ENCODE assay signal across 8 cellular contexts in the genomic region with DNA sequence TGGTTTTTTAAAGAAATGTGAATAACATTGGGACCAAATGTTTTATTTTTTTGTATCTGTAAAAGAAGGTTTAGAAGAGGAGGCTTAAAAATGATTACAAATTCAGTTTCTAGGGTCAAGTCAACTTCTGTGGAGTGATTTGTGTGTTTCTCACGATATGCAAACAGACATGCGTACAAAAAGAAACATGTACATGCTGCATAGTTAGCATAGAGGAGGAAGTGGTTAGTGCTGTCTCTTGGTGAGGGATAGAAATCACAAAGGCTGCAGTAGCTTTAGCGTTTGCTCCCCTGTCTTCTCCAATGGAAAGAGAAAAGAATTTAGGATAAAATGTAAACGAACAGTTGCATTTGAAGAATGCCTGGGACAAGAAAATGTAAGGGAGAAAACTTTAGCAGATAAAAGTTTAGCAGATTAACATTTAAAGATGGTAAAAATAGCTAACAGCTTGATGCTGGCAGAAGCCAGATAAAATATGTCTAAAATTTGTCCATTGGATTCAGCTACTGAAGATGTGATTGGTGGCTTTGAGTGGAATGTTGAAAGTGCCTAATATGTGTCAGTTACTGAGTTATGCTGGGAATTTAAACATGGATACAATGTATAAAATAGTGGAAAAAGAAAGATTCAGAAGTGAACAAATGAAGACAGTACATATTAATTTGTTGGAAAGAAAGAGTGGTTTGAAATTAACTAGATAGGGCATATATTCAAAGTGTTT. TPM values are rescaled to one million over a fixed set of nuclear protein-coding genes. Genes with fewer than 3 reads are reported as not detected.
DNase-seq lines count a peak whose midpoint lies in the region; ATAC-seq, FAIRE-seq and TF ChIP-seq lines count a peak whose summit lies in the region.

No MANE protein-coding gene starts in this region.

- H3K27ac ChIP-seq in CD4-positive, alpha-beta memory T cell (ENCODE audit: low read depth, low read length): no peak overlapping the region
- H3K27ac ChIP-seq in IMR-90 (ENCODE audit: insufficient read depth, low read length): no peak overlapping the region
- no peak overlapping the region for H3K27ac ChIP-seq in endodermal cell (ENCODE audit: low read depth, low read length)

- no peak for FAIRE-seq in frontal cortex (lab: Jason Lieb, UNC)

- TF ChIP-seq POLR2A in IMR-90 (IDR thresholded peaks at IDR 0.05; ENCODE audit: low read depth, low read length): no peak

- no peaks in the 10 kb centered on the region for H3K27me3 ChIP-seq in CD4-positive, alpha-beta memory T cell (ENCODE audit: insufficient read depth, low read length)
- no peaks in the 10 kb centered on the region for H3K27me3 ChIP-seq in IMR-90 (ENCODE audit: control insufficient read depth, insufficient read depth, low read length)
- no peaks in the 10 kb centered on the region for H3K27me3 ChIP-seq in endodermal cell (ENCODE audit: control insufficient read depth, insufficient read depth, low read length, poor library complexity, severe bottlenecking)

- DNase-seq in CD4-positive, alpha-beta memory T cell: peak in 4 of 5 donors; percentile 33 to 42 (median 37)
- peak; percentile 56 for DNase-seq in IMR-90
- peak; percentile 31 for DNase-seq in central memory CD4-positive, alpha-beta T cell
- no peak for DNase-seq in endodermal cell
- no peak for DNase-seq in NCI-H748 treated with DMSO at 0.1 percent for 48 hours (lab: John Stamatoyannopoulos, UW)
- no peak for DNase-seq in NCI-H2196 treated with DMSO at 0.1 percent for 48 hours (lab: John Stamatoyannopoulos, UW; ENCODE audit: unreplicated experiment)
- DNase-seq in frontal cortex (ENCODE audit: low spot score in 2 of 2): no peak

- H2AFZ ChIP-seq in IMR-90 (replicated peaks; ENCODE audit: low read length, poor library complexity): no peak overlapping the region

- H4K91ac ChIP-seq in IMR-90 (ENCODE audit: insufficient read depth, low read depth, low read length): no peak overlapping the region

- H3K4me3 Mint-ChIP-seq in CD4-positive, alpha-beta memory T cell: peak overlapping the region; percentile 32 to 88 (median 80)
- no peak overlapping the region for H3K4me3 Mint-ChIP-seq in endodermal cell

- peak overlapping the region; percentile 49; the same call in 1 of the 2 replicates for H3K23ac ChIP-seq in IMR-90 (ENCODE audit: low read depth, low read length)

- intact Hi-C loops in CD4-positive, alpha-beta memory T cell (cut with micrococcal nuclease): loop anchor here (1.0 kb wide), 1 partner anchor 45 kb away; a partner anchor contains a TSS
- intact Hi-C loops in IMR-90 (cut with micrococcal nuclease): loop anchor here (5.0 kb wide), 2 partner anchors 39 to 139 kb away; no protein-coding TSS in a partner anchor

- 0% methylated on average over 2 of the region's 4 CpGs; no CpG with 5 or more reads in 1 of the 2 experiments for WGBS in IMR-90 (ENCODE audit: extremely low coverage in 2 of 2, insufficient read length in 1 of 2), 2 experiments
- WGBS in endodermal cell (ENCODE audit: insufficient coverage in 1 of 2, insufficient read length in 1 of 2), 2 experiments: 90 to 94% methylated on average over 4 of the region's 4 CpGs

- H3K4me2 ChIP-seq in IMR-90 (ENCODE audit: low read depth, low read length): peak overlapping the region; percentile 53; the same call in 1 of the 2 replicates

- in situ Hi-C loops in IMR-90 (cut with MboI; ENCODE audit: low sequenced_read_pairs): no loop called here

- no peaks in the 10 kb centered on the region for H3K9me3 ChIP-seq in CD4-positive, alpha-beta memory T cell (ENCODE audit: control insufficient read depth in 1 of 2, low read length in 2 of 2)
- H3K9me3 ChIP-seq in IMR-90 (ENCODE audit: control insufficient read depth, insufficient read depth, low read length) (no peaks in the 10 kb centered on the region), endodermal cell (ENCODE audit: control insufficient read depth, low read length) (no peaks in the 10 kb centered on the region)

- peak overlapping the region; percentile 87 for H2BK5ac ChIP-seq in IMR-90 (ENCODE audit: low read depth, low read length, poor library complexity, severe bottlenecking)

- H3K4me1 Mint-ChIP-seq in CD4-positive, alpha-beta memory T cell: peaks cover 50 to 68% (median 57%) of the 10 kb centered on the region in 4 donors
- no peaks in the 10 kb centered on the region for H3K4me1 Mint-ChIP-seq in endodermal cell

- H3K9me1 ChIP-seq in IMR-90 (ENCODE audit: insufficient read depth, low read length): peaks cover 3% of the 10 kb centered on the region; the same call in 1 of the 2 replicates

- H2BK120ac ChIP-seq in IMR-90 (ENCODE audit: low read depth, low read length): peak overlapping the region; percentile 65

- H3K4me1 ChIP-seq in CD4-positive, alpha-beta memory T cell (ENCODE audit: insufficient read depth, low read length): peaks cover 44% of the 10 kb centered on the region
- H3K4me1 ChIP-seq in IMR-90 (ENCODE audit: control insufficient read depth, insufficient read depth, low read length) (peaks cover 5% of the 10 kb centered on the region; the same call in 1 of the 2 replicates), endodermal cell (ENCODE audit: control insufficient read depth, insufficient read depth, low read length) (no peaks in the 10 kb centered on the region)

- H3K18ac ChIP-seq in IMR-90 (ENCODE audit: low read depth, low read length): peak overlapping the region; percentile 5; the same call in 1 of the 2 replicates

- peaks cover 0 to 6% of the 10 kb centered on the region in 2 experiments; a peak in 1 of 4 replicates for H3K79me1 ChIP-seq in IMR-90 (ENCODE audit: low read depth in 1 of 2, low read length in 2 of 2)

- no peak overlapping the region for H2AK5ac ChIP-seq in IMR-90 (ENCODE audit: low read depth, low read length)

- H3K27me3 Mint-ChIP-seq in CD4-positive, alpha-beta memory T cell: no peaks in the 10 kb centered on the region
- no peaks in the 10 kb centered on the region for H3K27me3 Mint-ChIP-seq in endodermal cell (ENCODE audit: insufficient read depth)

- no peak overlapping the region for H4K5ac ChIP-seq in IMR-90 (ENCODE audit: low read depth, low read length)

- H3K36me3 ChIP-seq in CD4-positive, alpha-beta memory T cell (ENCODE audit: insufficient read depth, low read length): peaks cover 14% of the 10 kb centered on the region
- H3K36me3 ChIP-seq in IMR-90 (ENCODE audit: control insufficient read depth, insufficient read depth, low read length) (peaks cover 2% of the 10 kb centered on the region; the same call in 1 of the 2 replicates), endodermal cell (ENCODE audit: control insufficient read depth, insufficient read depth, low read length) (peaks cover 32% of the 10 kb centered on the region)

- peak overlapping the region; percentile 15; the same call in 1 of the 2 replicates for H2BK20ac ChIP-seq in IMR-90 (ENCODE audit: low read depth, low read length)

- H3K27ac Mint-ChIP-seq in CD4-positive, alpha-beta memory T cell: peak overlapping the region; percentile 77 to 90 (median 85)
- no peak overlapping the region for H3K27ac Mint-ChIP-seq in endodermal cell

- dilution Hi-C loops in IMR-90 (cut with HindIII; ENCODE audit: low sequenced_read_pairs, unreplicated experiment): no loop called here

- no peak overlapping the region for H2BK15ac ChIP-seq in IMR-90 (ENCODE audit: low read depth, low read length)

- BruUV-seq in IMR-90 (replicated peaks; lab: Mats Ljungman, UMichigan): no TSS peak

- CTCF ChIA-PET in CD4-positive, alpha-beta memory T cell (lab: Charles Lee; ENCODE audit: partially characterized antibody): interaction anchor here (0.7 to 2.1 kb wide), 9 partner anchors 16 to 189 kb away, joined by 3 to 9 read pairs (median 3); a partner anchor contains a TSS
- CTCF ChIA-PET in IMR-90 (lab: Yijun Ruan, JAX): interaction anchor here (0.5 to 1.9 kb wide), 2 partner anchors 48 to 529 kb away, joined by 3 to 4 read pairs; no protein-coding TSS in a partner anchor

- peak overlapping the region; percentile 43; the same call in 1 of the 2 replicates for H3K14ac ChIP-seq in IMR-90 (replicated peaks; ENCODE audit: low read depth, low read length)

- peaks cover 34 to 48% of the 10 kb centered on the region in 2 donors for H3K36me3 Mint-ChIP-seq in CD4-positive, alpha-beta memory T cell
- H3K36me3 Mint-ChIP-seq in endodermal cell (ENCODE audit: low read depth): no peaks in the 10 kb centered on the region

- TF ChIP-seq CTCF in IMR-90 (conservative IDR thresholded peaks at IDR 0.05; ENCODE audit: low read depth, low read length) (no peak), endodermal cell (conservative IDR thresholded peaks at IDR 0.05) (no peak)

- ATAC-seq in GM18909 (IDR thresholded peaks at IDR 0.05; ENCODE audit: poor library complexity, unreplicated experiment) (peak; percentile 74), IMR-90 (ENCODE audit: low read depth) (peak; percentile 91)

- H3K4ac ChIP-seq in IMR-90 (ENCODE audit: low read depth, low read length): 0 out of 2 replicates have a peak overlapping the region, but pooled peaks have one; percentile 5

- H3K4me3 ChIP-seq in CD4-positive, alpha-beta memory T cell (ENCODE audit: low read length in 2 of 2): no peak overlapping the region
- H3K4me3 ChIP-seq in IMR-90 (ENCODE audit: insufficient read depth, low read depth, low read length) (no peak overlapping the region), endodermal cell (ENCODE audit: low read length) (no peak overlapping the region)

- H3K9ac ChIP-seq in IMR-90 (ENCODE audit: low read depth, low read length) (no peak overlapping the region), endodermal cell (ENCODE audit: extremely low read depth, low read length, poor library complexity, severe bottlenecking) (no peak overlapping the region)

- 0 out of 2 replicates have a peak, but pooled peaks cover 3% of the 10 kb centered on the region for H4K20me1 ChIP-seq in IMR-90 (ENCODE audit: insufficient read depth, low read length)

- peak overlapping the region in 1 of 2 experiments; percentile 3; a peak in 1 of 4 replicates for H4K8ac ChIP-seq in IMR-90 (ENCODE audit: low read depth in 2 of 2, low read length in 2 of 2)

- POLR2A ChIA-PET in CD4-positive, alpha-beta memory T cell (lab: Charles Lee; ENCODE audit: partially characterized antibody): interaction anchor here (0.5 to 5.6 kb wide), 6 partner anchors 23 to 879 kb away, joined by 3 to 54 read pairs (median 7); a partner anchor contains a TSS
- POLR2A ChIA-PET in IMR-90 (lab: Charles Lee; ENCODE audit: unreplicated experiment): no interaction called here

- no peak for TF ChIP-seq RAD21 in IMR-90 (IDR thresholded peaks at IDR 0.05; ENCODE audit: low read length)

- no peak overlapping the region for H3K56ac ChIP-seq in IMR-90 (ENCODE audit: extremely low read depth, insufficient read depth, low read length)

- no peaks in the 10 kb centered on the region for H3K9me3 Mint-ChIP-seq in CD4-positive, alpha-beta memory T cell
- H3K9me3 Mint-ChIP-seq in endodermal cell: no peaks in the 10 kb centered on the region

- H2AK9ac ChIP-seq in IMR-90 (replicated peaks; ENCODE audit: low read depth, low read length, poor library complexity): no peak overlapping the region

RNA-seq across cellular contexts. Expression of a gene that starts 44.9 kb away (rescaled TPM):
- total RNA-seq in CD4-positive, alpha-beta memory T cell: 10 to 100 TPM; 90.4 to 96.7 TPM
- 10 to 100 TPM; 60.3 to 64.4 TPM for polyA plus RNA-seq in CD4-positive, alpha-beta memory T cell
- total RNA-seq in IMR-90 (2012; rRNA removed) (25.3 and 25.8 TPM in 2 replicates), endodermal cell (10 to 100 TPM; 14.0 to 22.1 TPM), frontal cortex (26.9 TPM)
- polyA plus RNA-seq in IMR-90 (2012; rRNA removed): 6.8 and 8.3 TPM in 2 replicates
- polyA plus RNA-seq in IMR-90 (2012; cell fraction: cytosol; rRNA removed): 1.4 and 1.9 TPM in 2 replicates
- polyA plus RNA-seq in IMR-90 (2012; cell fraction: nucleus; rRNA removed; ENCODE audit: low replicate concordance): 2.6 and 17.9 TPM in 2 replicates
- polyA plus RNA-seq in endodermal cell (2013, experiment 1 of 2): 20.9 TPM
- 20.2 TPM for polyA plus RNA-seq in endodermal cell (2013, experiment 2 of 2)

Comparison
In these comparisons a context has a peak if more than half of its experiments do, and no peak if none do; other contexts are left out.
1. DNase-seq: peak in CD4-positive, alpha-beta memory T cell (4 of 5), IMR-90 (single experiment) and central memory CD4-positive, alpha-beta T cell (single experiment); none in endodermal cell (single experiment), NCI-H748 treated with DMSO at 0.1 percent for 48 hours (single experiment), NCI-H2196 treated with DMSO at 0.1 percent for 48 hours (single experiment) and frontal cortex (0 of 2).